ENCODE assay signal across 29 cellular contexts in genomic region chr21:20016431-20017005, GRCh38.
"Had no signal": no experiment of that assay in that cellular context is flagged by ENCODE, and none has a peak within 500 bp of the region (broad histone marks: within the 10 kb centered on the region; RNA-seq: fewer than 3 reads in every experiment).

No MANE protein-coding gene starts in this region.

- H3K27ac ChIP-seq: brain microvascular endothelial cell, gastroesophageal sphincter, left lung, neutrophil, ovary, right lobe of liver, testis, transverse colon, VCaP had no signal

- H3K27ac Mint-ChIP-seq: activated CD4-positive, alpha-beta memory T cell treated with anti-CD3 and anti-CD28 coated beads, Interleukin-2, amount 10 ng/mL, durations not matched to agents 7 days and 5 days; activated T-cell treated with anti-CD3 and anti-CD28 coated beads, Interleukin-2, amount 50 U/mL, for 24 hours; activated T-helper 17 cell treated with anti-CD3 and anti-CD28 coated beads, Interleukin-2, amount 50 U/mL, for 72 hours; effector memory CD8-positive, alpha-beta T cell; natural killer cell treated with Interleukin-12 subunit alpha and Interleukin-12 subunit beta and Interleukin-15 and Interleukin-18, amount 100 ng/mL, for 72 hours; progenitor cell of endocrine pancreas had no signal

- H3K4me1 ChIP-seq: gastroesophageal sphincter, left lung, right lobe of liver, testis, transverse colon had no signal

- H3K27me3 ChIP-seq: brain microvascular endothelial cell, gastroesophageal sphincter, left lung, neutrophil, ovary, right lobe of liver, testis, transverse colon had no signal

- H3K4me3 Mint-ChIP-seq: activated CD4-positive, alpha-beta memory T cell treated with anti-CD3 and anti-CD28 coated beads, Interleukin-2, amount 10 ng/mL, durations not matched to agents 7 days and 5 days; activated T-cell treated with anti-CD3 and anti-CD28 coated beads, Interleukin-2, amount 50 U/mL, for 24 hours; activated T-helper 17 cell treated with anti-CD3 and anti-CD28 coated beads, Interleukin-2, amount 50 U/mL, for 72 hours; effector memory CD8-positive, alpha-beta T cell; natural killer cell treated with Interleukin-12 subunit alpha and Interleukin-12 subunit beta and Interleukin-15 and Interleukin-18, amount 100 ng/mL, for 72 hours had no signal

- H3K4me1 Mint-ChIP-seq: activated CD4-positive, alpha-beta memory T cell treated with anti-CD3 and anti-CD28 coated beads, Interleukin-2, amount 10 ng/mL, durations not matched to agents 7 days and 5 days; activated T-helper 17 cell treated with anti-CD3 and anti-CD28 coated beads, Interleukin-2, amount 50 U/mL, for 72 hours had no signal

- DNase-seq: activated CD4-positive, alpha-beta memory T cell treated with anti-CD3 and anti-CD28 coated beads, Interleukin-2, amount 10 ng/mL, durations not matched to agents 7 days and 5 days; activated CD4-positive, alpha-beta T cell treated with anti-CD3 and anti-CD28 coated beads for 48 hours; activated CD8-positive, alpha-beta memory T cell treated with anti-CD3 and anti-CD28 coated beads, Interleukin-2, amount 50 U/mL, for 48 hours; activated gamma-delta T cell treated with Interleukin-2 at 50 U/mL for 16 hours; activated naive CD4-positive, alpha-beta T cell treated with anti-CD3 and anti-CD28 coated beads, Interleukin-2, amount 50 U/mL, for 16 hours; activated T-cell treated with anti-CD3 and anti-CD28 coated beads, Interleukin-2, amount 50 U/mL, for 24 hours; amniotic stem cell; brain microvascular endothelial cell; cortex of kidney; effector memory CD8-positive, alpha-beta T cell; head of caudate nucleus; hippocampal formation; left lung; mucosa of descending colon; ovary; right lobe of liver; stimulated activated CD4-positive, alpha-beta T cell treated with anti-CD3 and anti-CD28 coated beads, Interleukin-2, amount 100 ng/mL, for 48 hours; stimulated activated naive CD8-positive, alpha-beta T cell treated with anti-CD3 and anti-CD28 coated beads, Interleukin-15, Interleukin-2, amounts not matched to agents 100 U/mL and 50 U/mL, for 24 hours; T-helper 9 cell; testis; transverse colon had no signal

- ATAC-seq: activated CD4-positive, CD25-positive, alpha-beta regulatory T cell treated with anti-CD3 and anti-CD28 coated beads, Interleukin-2, amount 50 U/mL, for 24 hours; activated T-helper 17 cell treated with anti-CD3 and anti-CD28 coated beads, Interleukin-2, amount 50 U/mL, for 72 hours; effector memory CD8-positive, alpha-beta T cell; gastroesophageal sphincter; left lung; mucosa of descending colon; natural killer cell treated with Interleukin-12 subunit alpha and Interleukin-12 subunit beta and Interleukin-15 and Interleukin-18, amount 100 ng/mL, for 72 hours; right lobe of liver; stimulated activated naive CD8-positive, alpha-beta T cell treated with anti-CD3 and anti-CD28 coated beads, Interleukin-15, Interleukin-2, amounts not matched to agents 100 U/mL and 50 U/mL, for 24 hours had no signal

- H3K9me3 Mint-ChIP-seq: activated T-helper 17 cell treated with anti-CD3 and anti-CD28 coated beads, Interleukin-2, amount 50 U/mL, for 72 hours had no signal

- H3K27me3 Mint-ChIP-seq: activated CD4-positive, alpha-beta memory T cell treated with anti-CD3 and anti-CD28 coated beads, Interleukin-2, amount 10 ng/mL, durations not matched to agents 7 days and 5 days; activated T-cell treated with anti-CD3 and anti-CD28 coated beads, Interleukin-2, amount 50 U/mL, for 24 hours; activated T-helper 17 cell treated with anti-CD3 and anti-CD28 coated beads, Interleukin-2, amount 50 U/mL, for 72 hours; effector memory CD8-positive, alpha-beta T cell; natural killer cell treated with Interleukin-12 subunit alpha and Interleukin-12 subunit beta and Interleukin-15 and Interleukin-18, amount 100 ng/mL, for 72 hours; progenitor cell of endocrine pancreas had no signal

- H3K4me3 ChIP-seq: gastroesophageal sphincter, left lung, lung, mucosa of descending colon, ovary, right lobe of liver, testis, transverse colon had no signal

- H3K36me3 ChIP-seq: brain microvascular endothelial cell, gastroesophageal sphincter, left lung, neutrophil, ovary, right lobe of liver, transverse colon had no signal

- H3K36me3 Mint-ChIP-seq: natural killer cell treated with Interleukin-12 subunit alpha and Interleukin-12 subunit beta and Interleukin-15 and Interleukin-18, amount 100 ng/mL, for 72 hours had no signal

- H3K9me3 ChIP-seq: gastroesophageal sphincter, left lung, mucosa of descending colon, neutrophil, ovary, right lobe of liver, testis, transverse colon had no signal
